10 cellular contexts compared by ENCODE assay signal in genomic region chr10:132363921-132364593, GRCh38. TPM values are rescaled to one million over a fixed set of nuclear protein-coding genes. Genes with fewer than 3 reads are reported as not detected.
DNase-seq lines count a peak whose midpoint lies in the region; ATAC-seq lines count a peak whose summit lies in the region.
"Had no signal": no experiment of that assay in that cellular context is flagged by ENCODE, and none has a peak within 500 bp of the region (broad histone marks: within the 10 kb centered on the region; RNA-seq: fewer than 3 reads in every experiment).

No MANE protein-coding gene starts in this region.

- no peaks in the 10 kb centered on the region for H3K27me3 Mint-ChIP-seq in naive thymus-derived CD8-positive, alpha-beta T cell

- peak overlapping the region in 7 of 10 donors; percentile 0 to 80 (median 73) for H3K27ac Mint-ChIP-seq in naive thymus-derived CD8-positive, alpha-beta T cell
- H3K27ac Mint-ChIP-seq: mesothelial cell of epicardium had no signal

- no peak overlapping the region for H3K4me3 Mint-ChIP-seq in naive thymus-derived CD8-positive, alpha-beta T cell
- H3K4me3 Mint-ChIP-seq: mesothelial cell of epicardium had no signal

- POLR2A ChIA-PET in naive thymus-derived CD8-positive, alpha-beta T cell (lab: Charles Lee) = no interaction called here

- H3K4me1 Mint-ChIP-seq in naive thymus-derived CD8-positive, alpha-beta T cell = peaks cover 0 to 11% (median 8%) of the 10 kb centered on the region in 4 donors
- H3K4me1 Mint-ChIP-seq: mesothelial cell of epicardium had no signal

- no peaks in the 10 kb centered on the region for H3K9me3 Mint-ChIP-seq in naive thymus-derived CD8-positive, alpha-beta T cell

- H3K36me3 Mint-ChIP-seq in naive thymus-derived CD8-positive, alpha-beta T cell = peaks cover 0 to 11% (median 10%) of the 10 kb centered on the region in 3 donors

- DNase-seq in EL (peak; percentile 31), HPDE6-E6E7 (ENCODE audit: extremely low spot score) (peak; percentile 80), dermis blood vessel endothelial cell (peak; percentile 40), cortex of kidney (lab: John Stamatoyannopoulos, UW) (no peak), mesenteric fat pad (ENCODE audit: low spot score) (no peak)
- no peak for DNase-seq in naive thymus-derived CD8-positive, alpha-beta T cell
- DNase-seq: NCI-H187 treated with DMSO at 0.1 percent for 48 hours had no signal

- ATAC-seq in naive thymus-derived CD8-positive, alpha-beta T cell = peak; percentile 25 to 36
- ATAC-seq in HG02840 (IDR thresholded peaks at IDR 0.05; ENCODE audit: low FRiP score, unreplicated experiment) = no peak
- ATAC-seq in GM18868 (IDR thresholded peaks at IDR 0.05; ENCODE audit: unreplicated experiment) = no peak

RNA-seq across cellular contexts. Expression of gene LRRC27, which starts 32.1 kb away (rescaled TPM):
- total RNA-seq in dermis blood vessel endothelial cell (6.0 and 10.9 TPM in 2 replicates), mesenteric fat pad (9.0 TPM)
- 1 to 10 TPM; 6.9 to 7.9 TPM for total RNA-seq in naive thymus-derived CD8-positive, alpha-beta T cell
- polyA plus RNA-seq in naive thymus-derived CD8-positive, alpha-beta T cell = 1 to 10 TPM; 2.4 to 4.7 (median 4.4) TPM

RNA-seq across cellular contexts. Expression of gene PWWP2B, which starts 32.9 kb away (rescaled TPM):
- total RNA-seq in dermis blood vessel endothelial cell (15.1 and 16.3 TPM in 2 replicates), mesenteric fat pad (30.4 TPM)
- total RNA-seq in naive thymus-derived CD8-positive, alpha-beta T cell = 10 to 100 TPM in 1 of 2 experiments, 1 to 10 TPM in 1; 9.1 to 10.2 TPM
- polyA plus RNA-seq in naive thymus-derived CD8-positive, alpha-beta T cell = 1 to 10 TPM; 1.2 to 2.9 (median 1.9) TPM

RNA-seq across cellular contexts. Expression of gene STK32C, which starts 56.3 kb away (rescaled TPM):
- total RNA-seq in dermis blood vessel endothelial cell (6.1 and 8.8 TPM in 2 replicates), mesenteric fat pad (18.3 TPM)
- 10 to 100 TPM; 10.2 to 11.2 TPM for total RNA-seq in naive thymus-derived CD8-positive, alpha-beta T cell
- polyA plus RNA-seq in naive thymus-derived CD8-positive, alpha-beta T cell = 1 to 10 TPM; 5.5 to 6.6 (median 5.8) TPM

Comparison
In these comparisons a context has a peak if more than half of its experiments do, and no peak if none do; other contexts are left out.
1. DNase-seq: peak in EL (single experiment), HPDE6-E6E7 (single experiment) and dermis blood vessel endothelial cell (single experiment); none in naive thymus-derived CD8-positive, alpha-beta T cell (0 of 10), cortex of kidney (single experiment) and mesenteric fat pad (single experiment).
2. ATAC-seq: peak in naive thymus-derived CD8-positive, alpha-beta T cell (2 of 2); none in HG02840 (single experiment) and GM18868 (single experiment).